1 cellular context compared by ENCODE assay signal in genomic region chr19:5719961-5720790, GRCh38.
A peak's percentile ranks its signal among the peaks of the same experiment; 100 is the strongest.
TF ChIP-seq lines count a peak whose summit lies in the region.

CATSPERD (plus strand) TSS chr19:5720637; CDS start chr19:5720738, 101 bp downstream.
A gene with protein sequence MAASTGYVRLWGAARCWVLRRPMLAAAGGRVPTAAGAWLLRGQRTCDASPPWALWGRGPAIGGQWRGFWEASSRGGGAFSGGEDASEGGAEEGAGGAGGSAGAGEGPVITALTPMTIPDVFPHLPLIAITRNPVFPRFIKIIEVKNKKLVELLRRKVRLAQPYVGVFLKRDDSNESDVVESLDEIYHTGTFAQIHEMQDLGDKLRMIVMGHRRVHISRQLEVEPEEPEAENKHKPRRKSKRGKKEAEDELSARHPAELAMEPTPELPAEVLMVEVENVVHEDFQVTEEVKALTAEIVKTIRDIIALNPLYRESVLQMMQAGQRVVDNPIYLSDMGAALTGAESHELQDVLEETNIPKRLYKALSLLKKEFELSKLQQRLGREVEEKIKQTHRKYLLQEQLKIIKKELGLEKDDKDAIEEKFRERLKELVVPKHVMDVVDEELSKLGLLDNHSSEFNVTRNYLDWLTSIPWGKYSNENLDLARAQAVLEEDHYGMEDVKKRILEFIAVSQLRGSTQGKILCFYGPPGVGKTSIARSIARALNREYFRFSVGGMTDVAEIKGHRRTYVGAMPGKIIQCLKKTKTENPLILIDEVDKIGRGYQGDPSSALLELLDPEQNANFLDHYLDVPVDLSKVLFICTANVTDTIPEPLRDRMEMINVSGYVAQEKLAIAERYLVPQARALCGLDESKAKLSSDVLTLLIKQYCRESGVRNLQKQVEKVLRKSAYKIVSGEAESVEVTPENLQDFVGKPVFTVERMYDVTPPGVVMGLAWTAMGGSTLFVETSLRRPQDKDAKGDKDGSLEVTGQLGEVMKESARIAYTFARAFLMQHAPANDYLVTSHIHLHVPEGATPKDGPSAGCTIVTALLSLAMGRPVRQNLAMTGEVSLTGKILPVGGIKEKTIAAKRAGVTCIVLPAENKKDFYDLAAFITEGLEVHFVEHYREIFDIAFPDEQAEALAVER (minus strand): TSS chr19:5720146. CDS start chr19:5720132, 14 bp downstream.

TF ChIP-seq in HepG2, 621 proteins besides CTCF, POLR2A, EP300 and RAD21 (continued from another document and continues in another):
- no peak for TF ChIP-seq MAFG (CRISPR knock-in tag; IDR thresholded peaks at IDR 0.05)
- TF ChIP-seq RNF2 (conservative IDR thresholded peaks at IDR 0.05; ENCODE audit: low read depth) = peak; percentile 92; the same call in 1 of the 2 replicates
- peak; percentile 71 for TF ChIP-seq SIX4 (CRISPR knock-in tag; IDR thresholded peaks at IDR 0.05)
- no peak; the same call in 1 of the 2 replicates for TF ChIP-seq PRMT3 (CRISPR knock-in tag; IDR thresholded peaks at IDR 0.05; ENCODE audit: borderline replicate concordance, low read depth)
- no peak; the same call in 1 of the 2 replicates for TF ChIP-seq SP140L (CRISPR knock-in tag; IDR thresholded peaks at IDR 0.05; ENCODE audit: borderline replicate concordance)
- TF ChIP-seq MAFF (IDR thresholded peaks at IDR 0.05; ENCODE audit: low read depth, low read length) = no peak
- TF ChIP-seq, protein P1, sequence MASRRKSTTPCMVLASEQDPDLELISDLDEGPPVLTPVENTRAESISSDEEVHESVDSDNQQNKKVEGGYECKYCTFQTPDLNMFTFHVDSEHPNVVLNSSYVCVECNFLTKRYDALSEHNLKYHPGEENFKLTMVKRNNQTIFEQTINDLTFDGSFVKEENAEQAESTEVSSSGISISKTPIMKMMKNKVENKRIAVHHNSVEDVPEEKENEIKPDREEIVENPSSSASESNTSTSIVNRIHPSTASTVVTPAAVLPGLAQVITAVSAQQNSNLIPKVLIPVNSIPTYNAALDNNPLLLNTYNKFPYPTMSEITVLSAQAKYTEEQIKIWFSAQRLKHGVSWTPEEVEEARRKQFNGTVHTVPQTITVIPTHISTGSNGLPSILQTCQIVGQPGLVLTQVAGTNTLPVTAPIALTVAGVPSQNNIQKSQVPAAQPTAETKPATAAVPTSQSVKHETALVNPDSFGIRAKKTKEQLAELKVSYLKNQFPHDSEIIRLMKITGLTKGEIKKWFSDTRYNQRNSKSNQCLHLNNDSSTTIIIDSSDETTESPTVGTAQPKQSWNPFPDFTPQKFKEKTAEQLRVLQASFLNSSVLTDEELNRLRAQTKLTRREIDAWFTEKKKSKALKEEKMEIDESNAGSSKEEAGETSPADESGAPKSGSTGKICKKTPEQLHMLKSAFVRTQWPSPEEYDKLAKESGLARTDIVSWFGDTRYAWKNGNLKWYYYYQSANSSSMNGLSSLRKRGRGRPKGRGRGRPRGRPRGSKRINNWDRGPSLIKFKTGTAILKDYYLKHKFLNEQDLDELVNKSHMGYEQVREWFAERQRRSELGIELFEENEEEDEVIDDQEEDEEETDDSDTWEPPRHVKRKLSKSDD (CRISPR knock-in tag; IDR thresholded peaks at IDR 0.05; ENCODE audit: low read depth) = peak; percentile 73
- TF ChIP-seq REST (IDR thresholded peaks at IDR 0.05; ENCODE audit: borderline replicate concordance in 1 of 2, low read depth in 1 of 2, low read length in 2 of 2) = no peak; a peak in 1 of 4 replicates
- TF ChIP-seq KLF12 (CRISPR knock-in tag; IDR thresholded peaks at IDR 0.05; ENCODE audit: borderline replicate concordance) = 0 out of 2 replicates have a peak, but pooled peaks have one; percentile 18
- peak; percentile 99 for TF ChIP-seq ZBTB25 (CRISPR knock-in tag; IDR thresholded peaks at IDR 0.05)
- no peak for TF ChIP-seq ZNF17 (CRISPR knock-in tag; IDR thresholded peaks at IDR 0.05)
- TF ChIP-seq THRA (CRISPR knock-in tag; IDR thresholded peaks at IDR 0.05; ENCODE audit: borderline replicate concordance) = peak; percentile 66
- peak; percentile 94; the same call in 1 of the 2 replicates for TF ChIP-seq ZNF558 (CRISPR knock-in tag; IDR thresholded peaks at IDR 0.05; ENCODE audit: borderline replicate concordance)
- TF ChIP-seq MYC (CRISPR knock-in tag; IDR thresholded peaks at IDR 0.05; ENCODE audit: borderline replicate concordance) = peak; percentile 98
- peak; percentile 76; the same call in 1 of the 2 replicates for TF ChIP-seq ZBTB4 (CRISPR knock-in tag; IDR thresholded peaks at IDR 0.05; ENCODE audit: borderline replicate concordance)
- no peak for TF ChIP-seq ZBTB1 (CRISPR knock-in tag; IDR thresholded peaks at IDR 0.05; ENCODE audit: borderline replicate concordance)
- TF ChIP-seq HOXD1 (CRISPR knock-in tag; IDR thresholded peaks at IDR 0.05) = peak; percentile 79
- TF ChIP-seq SETDB1 (CRISPR knock-in tag; IDR thresholded peaks at IDR 0.05; ENCODE audit: borderline replicate concordance) = no peak
- peak; percentile 32; the same call in 1 of the 2 replicates for TF ChIP-seq ZMYM2 (CRISPR knock-in tag; IDR thresholded peaks at IDR 0.05)
- TF ChIP-seq U2AF2 (IDR thresholded peaks at IDR 0.05; ENCODE audit: low read depth, low read length) = 0 out of 2 replicates have a peak, but pooled peaks have one; percentile 65
- peak; percentile 60 for TF ChIP-seq FOSL2 (CRISPR knock-in tag; IDR thresholded peaks at IDR 0.05)
- peak; percentile 54 for TF ChIP-seq ZFP1 (CRISPR knock-in tag; IDR thresholded peaks at IDR 0.05)
- peak; percentile 50; the same call in 1 of the 2 replicates for TF ChIP-seq ZBTB21 (CRISPR knock-in tag; IDR thresholded peaks at IDR 0.05)
- TF ChIP-seq GLMP (CRISPR knock-in tag; IDR thresholded peaks at IDR 0.05; ENCODE audit: borderline replicate concordance) = no peak
- TF ChIP-seq BRD4 (CRISPR knock-in tag; IDR thresholded peaks at IDR 0.05) = peak; percentile 62; the same call in 1 of the 2 replicates
- peak; percentile 79; the same call in 1 of the 2 replicates for TF ChIP-seq ZNF331 (CRISPR knock-in tag; IDR thresholded peaks at IDR 0.05)
- TF ChIP-seq, protein P2, sequence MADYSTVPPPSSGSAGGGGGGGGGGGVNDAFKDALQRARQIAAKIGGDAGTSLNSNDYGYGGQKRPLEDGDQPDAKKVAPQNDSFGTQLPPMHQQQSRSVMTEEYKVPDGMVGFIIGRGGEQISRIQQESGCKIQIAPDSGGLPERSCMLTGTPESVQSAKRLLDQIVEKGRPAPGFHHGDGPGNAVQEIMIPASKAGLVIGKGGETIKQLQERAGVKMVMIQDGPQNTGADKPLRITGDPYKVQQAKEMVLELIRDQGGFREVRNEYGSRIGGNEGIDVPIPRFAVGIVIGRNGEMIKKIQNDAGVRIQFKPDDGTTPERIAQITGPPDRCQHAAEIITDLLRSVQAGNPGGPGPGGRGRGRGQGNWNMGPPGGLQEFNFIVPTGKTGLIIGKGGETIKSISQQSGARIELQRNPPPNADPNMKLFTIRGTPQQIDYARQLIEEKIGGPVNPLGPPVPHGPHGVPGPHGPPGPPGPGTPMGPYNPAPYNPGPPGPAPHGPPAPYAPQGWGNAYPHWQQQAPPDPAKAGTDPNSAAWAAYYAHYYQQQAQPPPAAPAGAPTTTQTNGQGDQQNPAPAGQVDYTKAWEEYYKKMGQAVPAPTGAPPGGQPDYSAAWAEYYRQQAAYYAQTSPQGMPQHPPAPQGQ (CRISPR knock-in tag; IDR thresholded peaks at IDR 0.05; ENCODE audit: borderline replicate concordance) = no peak
- peak; percentile 95 for TF ChIP-seq ZSCAN9 (CRISPR knock-in tag; IDR thresholded peaks at IDR 0.05; ENCODE audit: borderline replicate concordance)
- TF ChIP-seq, protein P3, sequence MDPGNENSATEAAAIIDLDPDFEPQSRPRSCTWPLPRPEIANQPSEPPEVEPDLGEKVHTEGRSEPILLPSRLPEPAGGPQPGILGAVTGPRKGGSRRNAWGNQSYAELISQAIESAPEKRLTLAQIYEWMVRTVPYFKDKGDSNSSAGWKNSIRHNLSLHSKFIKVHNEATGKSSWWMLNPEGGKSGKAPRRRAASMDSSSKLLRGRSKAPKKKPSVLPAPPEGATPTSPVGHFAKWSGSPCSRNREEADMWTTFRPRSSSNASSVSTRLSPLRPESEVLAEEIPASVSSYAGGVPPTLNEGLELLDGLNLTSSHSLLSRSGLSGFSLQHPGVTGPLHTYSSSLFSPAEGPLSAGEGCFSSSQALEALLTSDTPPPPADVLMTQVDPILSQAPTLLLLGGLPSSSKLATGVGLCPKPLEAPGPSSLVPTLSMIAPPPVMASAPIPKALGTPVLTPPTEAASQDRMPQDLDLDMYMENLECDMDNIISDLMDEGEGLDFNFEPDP (CRISPR knock-in tag; conservative IDR thresholded peaks at IDR 0.05) = no peak
- peak; percentile 67; the same call in 1 of the 2 replicates for TF ChIP-seq ZNF441 (CRISPR knock-in tag; IDR thresholded peaks at IDR 0.05; ENCODE audit: borderline replicate concordance)
- TF ChIP-seq AGO2 (optimal IDR thresholded peaks at IDR 0.05; ENCODE audit: low read depth, low read length) = peak; percentile 61
- peak; percentile 84 for TF ChIP-seq PHF5A (CRISPR knock-in tag; IDR thresholded peaks at IDR 0.05; ENCODE audit: low read depth, unreplicated experiment)
- TF ChIP-seq, protein P4, sequence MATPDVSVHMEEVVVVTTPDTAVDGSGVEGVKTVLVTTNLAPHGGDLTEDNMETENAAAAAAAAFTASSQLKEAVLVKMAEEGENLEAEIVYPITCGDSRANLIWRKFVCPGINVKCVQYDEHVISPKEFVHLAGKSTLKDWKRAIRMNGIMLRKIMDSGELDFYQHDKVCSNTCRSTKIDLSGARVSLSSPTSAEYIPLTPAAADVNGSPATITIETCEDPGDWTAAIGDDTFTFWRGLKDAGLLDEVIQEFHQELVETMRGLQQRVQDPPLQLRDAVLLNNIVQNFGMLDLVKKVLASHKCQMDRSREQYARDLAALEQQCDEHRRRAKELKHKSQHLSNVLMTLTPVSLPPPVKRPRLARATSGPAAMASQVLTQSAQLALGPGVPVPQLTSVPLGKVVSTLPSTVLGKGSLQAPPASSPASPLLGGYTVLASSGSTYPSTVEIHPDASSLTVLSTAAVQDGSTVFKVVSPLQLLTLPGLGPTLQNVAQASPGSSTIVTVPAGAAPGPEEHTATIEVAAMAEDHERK (CRISPR knock-in tag; IDR thresholded peaks at IDR 0.05; ENCODE audit: low read depth) = peak; percentile 67
